Comparison of ENCODE assay signal across 23 cellular contexts in the genomic region with DNA sequence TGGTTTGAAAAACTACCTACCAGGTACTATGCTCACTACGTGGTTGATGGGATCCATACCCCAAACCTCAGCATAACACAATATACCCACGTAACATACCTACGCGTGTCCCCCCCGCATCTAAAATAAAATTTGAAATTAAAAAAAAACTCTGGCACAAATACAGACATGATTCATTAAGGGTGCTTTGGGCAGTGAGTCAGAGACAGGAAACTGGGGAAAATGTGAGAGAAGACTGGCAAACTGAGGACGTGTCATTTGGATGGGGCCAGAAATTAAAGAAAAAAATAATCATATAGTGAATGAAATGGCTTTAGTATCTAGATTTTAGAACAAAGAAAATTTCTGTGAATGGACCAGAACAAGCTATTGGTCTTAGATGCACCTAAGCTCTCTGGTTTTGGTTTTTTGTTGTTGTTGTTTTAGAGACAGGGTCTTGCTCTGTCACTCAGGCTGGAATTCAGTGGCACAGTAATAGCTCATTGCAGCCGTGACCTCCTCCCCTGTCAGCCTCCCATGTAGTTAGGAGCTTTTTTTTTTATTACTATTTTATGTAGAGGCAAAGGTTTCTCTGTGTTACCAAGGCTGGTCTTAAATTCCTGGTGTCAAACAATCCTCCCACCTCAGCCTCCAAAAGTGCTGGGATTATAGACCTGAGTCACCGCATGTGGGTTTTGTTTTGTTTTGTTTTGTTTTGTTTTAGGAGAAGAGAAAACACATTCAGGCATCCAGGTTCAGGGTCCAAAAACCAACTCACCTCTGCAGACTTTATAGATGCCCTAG. TPM values are rescaled to one million over a fixed set of nuclear protein-coding genes. Genes with fewer than 3 reads are reported as not detected.
DNase-seq lines count a peak whose midpoint lies in the region; ATAC-seq and TF ChIP-seq lines count a peak whose summit lies in the region.
"Had no signal": no experiment of that assay in that cellular context is flagged by ENCODE, and none has a peak within 500 bp of the region (broad histone marks: within the 10 kb centered on the region; RNA-seq: fewer than 3 reads in every experiment).

No MANE protein-coding gene starts in this region.

- WGBS in lower leg skin, 2 donors, result 61 to 65% methylated on average over 8 of the region's 8 CpGs

- TF ChIP-seq CTCF in PC-3 (conservative IDR thresholded peaks at IDR 0.05; ENCODE audit: low read depth, low read length) (no peak), cardiac fibroblast (IDR thresholded peaks at IDR 0.05; ENCODE audit: low read depth, low read length) (no peak), tibial artery (IDR thresholded peaks at IDR 0.05) (no peak), lower leg skin (IDR thresholded peaks at IDR 0.05) (no peak)

- H3K9me2 ChIP-seq in PC-3 (replicated peaks; ENCODE audit: low read length), result no peaks in the 10 kb centered on the region

- POLR2A ChIA-PET in PC-3 (lab: Charles Lee; ENCODE audit: unreplicated experiment), result no interaction called here

- no TSS peak for BruUV-seq in PC-3 (replicated peaks; lab: Mats Ljungman, UMichigan)

- H3K79me2 ChIP-seq in PC-3 (ENCODE audit: low read length), result no peaks in the 10 kb centered on the region

- no peaks in the 10 kb centered on the region for H4K20me1 ChIP-seq in PC-3 (ENCODE audit: low read length)

- H2AFZ ChIP-seq in PC-3 (ENCODE audit: low read length), result no peak overlapping the region; the same call in 1 of the 2 replicates

- peak; percentile 56 for ATAC-seq in PC-3
- no peak for ATAC-seq in HG02759 (IDR thresholded peaks at IDR 0.05; ENCODE audit: unreplicated experiment)
- no peak for ATAC-seq in HG02973 (IDR thresholded peaks at IDR 0.05; ENCODE audit: unreplicated experiment)
- ATAC-seq: CD8-positive, alpha-beta T cell; heart right ventricle; natural killer cell treated with Interleukin-12 subunit alpha and Interleukin-12 subunit beta and Interleukin-15 and Interleukin-18, amount 100 ng/mL, for 72 hours; stimulated activated memory B cell treated with anti-CD40 and anti-IgM and Interleukin-4, amounts not matched to agents 10 μg/mL and 1 μg/mL and 100 μg/mL, for 72 hours; WTC11 had no signal

- H3K36me3 ChIP-seq in PC-3 (ENCODE audit: low read depth, low read length) (no peaks in the 10 kb centered on the region), tibial artery (no peaks in the 10 kb centered on the region)
- H3K36me3 ChIP-seq: esophagus squamous epithelium, heart right ventricle, tibial nerve had no signal

- H3K4me3 ChIP-seq in PC-3 (ENCODE audit: low read length) (no peak overlapping the region), cardiac fibroblast (replicated peaks in 1 of 2; ENCODE audit: low read depth in 2 of 2, low read length in 2 of 2) (no peak overlapping the region), tibial artery (no peak overlapping the region), lower leg skin (ENCODE audit: low read depth, poor library complexity, severe bottlenecking) (no peak overlapping the region)
- H3K4me3 ChIP-seq: esophagus squamous epithelium, heart right ventricle, tibial nerve had no signal

- H3K27ac ChIP-seq in PC-3 (ENCODE audit: low read length) (0 out of 2 replicates have a peak overlapping the region, but pooled peaks have one; percentile 23), tibial artery (no peak overlapping the region)
- H3K27ac ChIP-seq: esophagus squamous epithelium, heart right ventricle, tibial nerve had no signal

- intact Hi-C loops in PC-3 (cut with micrococcal nuclease), result no loop called here
- intact Hi-C loops in tibial artery (cut with DNase I; ENCODE audit: low total_unique reads), result no loop called here
- intact Hi-C loops in lower leg skin (cut with DNase I; ENCODE audit: low total_unique reads), result no loop called here

- H3K4me1 ChIP-seq in PC-3 (ENCODE audit: insufficient read depth, low read length) (peaks cover 15% of the 10 kb centered on the region), tibial artery (no peaks in the 10 kb centered on the region)
- H3K4me1 ChIP-seq: esophagus squamous epithelium, heart right ventricle, tibial nerve had no signal

- TF ChIP-seq POLR2A in lower leg skin (IDR thresholded peaks at IDR 0.05), result no peak

- H3K9me3 ChIP-seq in PC-3 (ENCODE audit: low read length), result no peaks in the 10 kb centered on the region
- no peaks in the 10 kb centered on the region for H3K9me3 ChIP-seq in tibial artery
- H3K9me3 ChIP-seq: esophagus squamous epithelium, tibial nerve had no signal

- no peak overlapping the region for H3K9ac ChIP-seq in PC-3 (ENCODE audit: low read length)

- CTCF ChIA-PET in PC-3 (lab: Charles Lee), result interaction anchor here (0.6 kb wide), 1 partner anchor 16 kb away, joined by 3 read pairs; no protein-coding TSS in a partner anchor

- no peaks in the 10 kb centered on the region for H3F3A ChIP-seq in PC-3 (ENCODE audit: low read length, unreplicated experiment)

- peak overlapping the region; percentile 64 for H3K4me2 ChIP-seq in PC-3 (ENCODE audit: low read length)

- DNase-seq in Daoy (ENCODE audit: low read depth), result peak; percentile 82
- DNase-seq in PC-3, result peak; percentile 48
- peak; percentile 15 to 72 for DNase-seq in cardiac fibroblast (ENCODE audit: low read depth in 2 of 2)
- peak; percentile 14 for DNase-seq in non-pigmented ciliary epithelial cell (ENCODE audit: low read depth)
- DNase-seq in tibial artery, result no peak
- DNase-seq in lower leg skin (ENCODE audit: low spot score in 2 of 2), result no peak
- DNase-seq: CD8-positive, alpha-beta T cell; DMS79 treated with DMSO at 0.1 percent for 48 hours; esophagus squamous epithelium; heart right ventricle; NCI-H1930; NCI-H446 treated with DMSO at 0.1 percent for 48 hours; SHP77 treated with DMSO at 0.1 percent for 48 hours had no signal

- peaks cover 33% of the 10 kb centered on the region for H3K27me3 ChIP-seq in PC-3 (ENCODE audit: low read length)
- H3K27me3 ChIP-seq in tibial artery, result no peaks in the 10 kb centered on the region
- H3K27me3 ChIP-seq: esophagus squamous epithelium, heart right ventricle, tibial nerve had no signal

RNA-seq across cellular contexts. Expression of a gene that starts 5.9 kb away (rescaled TPM):
- not detected in 2 replicates for total RNA-seq in Daoy (2014; rRNA removed; shearing (Covaris generic))
- not detected in 2 replicates for total RNA-seq in PC-3 (2014; rRNA removed)
- not detected for total RNA-seq in lower leg skin
- total RNA-seq: activated CD8-positive, alpha-beta memory T cell treated with anti-CD3 and anti-CD28 coated beads for 36 hours; activated T-helper 1 cell treated with anti-CD3 and anti-CD28 coated beads, Interleukin-12 subunit alpha, Interleukin-12 subunit beta, Interleukin-2, Interleukin-4 antibody, amounts not matched to agents 30 ng/mL and 10 ng/mL and 1 ng/mL, durations not matched to agents 14 hours and 24 hours and 36 hours; cardiac septum; CD8-positive, alpha-beta T cell; esophagus squamous epithelium; heart right ventricle; natural killer cell treated with Interleukin-12 subunit alpha and Interleukin-12 subunit beta and Interleukin-15 and Interleukin-18, amount 100 ng/mL, for 72 hours; pulmonary artery endothelial cell; tibial nerve; WTC11 had no signal

Comparison
In these comparisons a context has a peak if more than half of its experiments do, and no peak if none do; other contexts are left out.
1. DNase-seq: peak in Daoy (single experiment), PC-3 (single experiment), cardiac fibroblast (2 of 2) and non-pigmented ciliary epithelial cell (single experiment); none in tibial artery (0 of 2) and lower leg skin (0 of 2).